Comparison of ENCODE assay signal across 10 cellular contexts in genomic region chr4:185479507-185479971, GRCh38. TPM values are rescaled to one million over a fixed set of nuclear protein-coding genes. Genes with fewer than 3 reads are reported as not detected.
A peak's percentile ranks its signal among the peaks of the same experiment; 100 is the strongest.
DNase-seq lines count a peak whose midpoint lies in the region; ATAC-seq and TF ChIP-seq lines count a peak whose summit lies in the region.
"Had no signal": no experiment of that assay in that cellular context is flagged by ENCODE, and none has a peak within 500 bp of the region (broad histone marks: within the 10 kb centered on the region; RNA-seq: fewer than 3 reads in every experiment).

No MANE protein-coding gene starts in this region.

- H3K36me3 ChIP-seq in OCI-LY7 (ENCODE audit: insufficient read depth, low read length) (peaks cover 5% of the 10 kb centered on the region; the same call in 1 of the 2 replicates), neural progenitor cell (no peaks in the 10 kb centered on the region)

- H3K27ac ChIP-seq in OCI-LY7 (ENCODE audit: low read depth, low read length, poor library complexity, severe bottlenecking) (peak overlapping the region; percentile 95), neural progenitor cell (no peak overlapping the region)

- ATAC-seq in GM18499 (IDR thresholded peaks at IDR 0.05; ENCODE audit: insufficient read depth, unreplicated experiment), result peak; percentile 92
- ATAC-seq in GM19328 (IDR thresholded peaks at IDR 0.05; ENCODE audit: unreplicated experiment), result peak; percentile 88
- peak; percentile 93 for ATAC-seq in HG02885 (IDR thresholded peaks at IDR 0.05; ENCODE audit: poor library complexity, unreplicated experiment)

- intact Hi-C loops in OCI-LY7 (cut with micrococcal nuclease; ENCODE audit: unreplicated experiment) (loop anchor here (1.0 to 10.0 kb wide), 2 partner anchors 108 to 655 kb away; partner anchors contain the start of gene ACSL1), posterior vena cava (cut with DNase I) (no loop called here)

- H3K4me1 ChIP-seq in OCI-LY7 (ENCODE audit: insufficient read depth, low read length, poor library complexity, severe bottlenecking) (peaks cover 58% of the 10 kb centered on the region), neural progenitor cell (no peaks in the 10 kb centered on the region)

- H3K79me2 ChIP-seq in OCI-LY7 (ENCODE audit: insufficient read depth, low read depth, low read length) (peaks cover 18% of the 10 kb centered on the region), neural progenitor cell (ENCODE audit: low read depth) (no peaks in the 10 kb centered on the region)

- H3K4me3 Mint-ChIP-seq in neural progenitor cell, result no peak overlapping the region
- H3K4me3 Mint-ChIP-seq: naive B cell had no signal

- no peaks in the 10 kb centered on the region for H3K9me2 ChIP-seq in OCI-LY7 (ENCODE audit: insufficient read depth, low read length)

- H3K9me3 Mint-ChIP-seq in neural progenitor cell, result no peaks in the 10 kb centered on the region
- H3K9me3 Mint-ChIP-seq: naive B cell had no signal

- H3F3A ChIP-seq in neural progenitor cell (ENCODE audit: low read depth), result no peaks in the 10 kb centered on the region

- H3K9ac ChIP-seq in neural progenitor cell, result no peak overlapping the region

- no peaks in the 10 kb centered on the region for H3K36me3 Mint-ChIP-seq in neural progenitor cell
- H3K36me3 Mint-ChIP-seq: naive B cell had no signal

- H3K27me3 Mint-ChIP-seq in neural progenitor cell (ENCODE audit: insufficient read depth, low read depth), result no peaks in the 10 kb centered on the region

- no TSS peak for BruUV-seq in OCI-LY7 (replicated peaks; lab: Mats Ljungman, UMichigan)

- POLR2A ChIA-PET in OCI-LY7 (lab: Charles Lee), result interaction anchor here (0.6 to 10.9 kb wide), 23 partner anchors 10 to 1935 kb away, joined by 3 to 142 read pairs (median 4); partner anchors contain the start of genes CYP4V2 and LRP2BP

- H3K4me2 ChIP-seq in OCI-LY7 (ENCODE audit: low read length) (peak overlapping the region; percentile 85), neural progenitor cell (no peak overlapping the region)

- CTCF ChIA-PET in OCI-LY7 (lab: Charles Lee; ENCODE audit: unreplicated experiment), result interaction anchor here (0.6 to 4.5 kb wide), 5 partner anchors 8 to 591 kb away, joined by 3 to 19 read pairs (median 3); partner anchors contain the start of gene CCDC110

- TF ChIP-seq CTCF in OCI-LY7 (conservative IDR thresholded peaks at IDR 0.05; ENCODE audit: low read length) (no peak), neural progenitor cell (IDR thresholded peaks at IDR 0.05) (no peak)

- H3K27ac Mint-ChIP-seq in neural progenitor cell, result no peak overlapping the region
- H3K27ac Mint-ChIP-seq: naive B cell had no signal

- DNase-seq in OCI-LY7 (ENCODE audit: low spot score) (peak; percentile 79), kidney tubule cell (ENCODE audit: low spot score) (no peak), posterior vena cava (ENCODE audit: low spot score) (no peak), DMS 273 treated with DMSO at 0.1 percent for 48 hours (lab: John Stamatoyannopoulos, UW) (no peak), neural progenitor cell (ENCODE audit: low spot score) (no peak)
- DNase-seq: activated CD4-positive, alpha-beta T cell treated with anti-CD3 and anti-CD28 coated beads, Interleukin-2, amount 50 U/mL, for 4 hours; naive B cell had no signal

- peaks cover 13% of the 10 kb centered on the region for H3K4me1 Mint-ChIP-seq in neural progenitor cell

- H4K20me1 ChIP-seq in OCI-LY7 (ENCODE audit: insufficient read depth, low read length), result no peaks in the 10 kb centered on the region
- H4K20me1 ChIP-seq in neural progenitor cell (ENCODE audit: low read depth), result no peaks in the 10 kb centered on the region

- H3K4me3 ChIP-seq in OCI-LY7 (ENCODE audit: low read depth, low read length, poor library complexity, severe bottlenecking) (peak overlapping the region; percentile 69), neural progenitor cell (no peak overlapping the region)

- H3K9me3 ChIP-seq in OCI-LY7 (ENCODE audit: low read length), result no peaks in the 10 kb centered on the region
- no peaks in the 10 kb centered on the region for H3K9me3 ChIP-seq in neural progenitor cell (ENCODE audit: low read depth)

- no peaks in the 10 kb centered on the region for H3K27me3 ChIP-seq in neural progenitor cell

- peak overlapping the region; percentile 70 for H2AFZ ChIP-seq in OCI-LY7 (ENCODE audit: low read length)
- H2AFZ ChIP-seq in neural progenitor cell (replicated peaks), result no peak overlapping the region

RNA-seq across cellular contexts. Expression of gene CCDC110, which starts 8.0 kb away (rescaled TPM):
- total RNA-seq in OCI-LY7 (2014; rRNA removed; shearing (Covaris generic)), result 1.2 and 1.7 TPM in 2 replicates
- total RNA-seq in OCI-LY7 (2022) (12.0 and 14.0 TPM in 2 replicates), posterior vena cava (1 to 10 TPM; 3.5 to 6.6 TPM), neural progenitor cell (ENCODE audit: low replicate concordance) (0.93 and 2.0 TPM in 2 replicates)

RNA-seq across cellular contexts. Expression of gene UFSP2, which starts 53.8 kb away (rescaled TPM):
- 14.0 and 17.3 TPM in 2 replicates for total RNA-seq in OCI-LY7 (2014; rRNA removed; shearing (Covaris generic))
- total RNA-seq in OCI-LY7 (2022) (30.9 and 37.6 TPM in 2 replicates), posterior vena cava (10 to 100 TPM; 40.3 to 51.8 TPM), neural progenitor cell (ENCODE audit: low replicate concordance) (43.0 and 56.9 TPM in 2 replicates)

RNA-seq across cellular contexts. Expression of gene PDLIM3, which starts 55.8 kb away (rescaled TPM):
- total RNA-seq in OCI-LY7 (2014; rRNA removed; shearing (Covaris generic)), result 0.03 TPM in 1 of 2 replicates, not detected in the other
- not detected in 2 replicates for total RNA-seq in OCI-LY7 (2022)
- total RNA-seq in posterior vena cava, result 100 to 1,000 TPM; 447 to 540 TPM
- total RNA-seq in neural progenitor cell (ENCODE audit: low replicate concordance), result 1.4 and 5.2 TPM in 2 replicates

Comparison
In these comparisons a context has a peak if more than half of its experiments do, and no peak if none do; other contexts are left out.
1. RNA of gene PDLIM3, which starts 55.8 kb away (total RNA-seq): 447 to 540 TPM in posterior vena cava; 1.4 to 5.2 TPM in neural progenitor cell and 0.03 TPM in OCI-LY7; every median in the first group is over 10 times any median in the second.
2. Peak in every context shown above with its lines, with median percentiles within 50 percentile points of each other: ATAC-seq.